11 cellular contexts compared by ENCODE assay signal in the genomic region with DNA sequence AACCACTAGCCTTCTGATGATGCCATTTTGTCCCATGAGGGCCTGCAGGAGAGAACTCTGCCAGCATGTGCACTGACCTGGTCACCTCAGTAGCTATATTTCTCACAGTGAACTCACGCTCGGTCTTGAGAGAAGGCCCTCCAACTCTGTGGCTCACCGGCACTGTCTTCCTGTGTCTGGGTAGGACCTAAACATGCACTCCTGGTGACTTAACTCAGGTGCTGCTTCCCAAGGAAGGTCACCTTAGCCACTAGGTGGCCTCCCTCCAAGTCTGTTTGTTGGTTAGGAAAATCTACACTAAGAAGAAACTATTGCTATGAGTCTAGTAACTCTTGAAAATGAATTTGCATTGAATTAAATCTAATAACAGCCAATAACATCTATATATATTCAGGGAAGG. TPM values are rescaled to one million over a fixed set of nuclear protein-coding genes. Genes with fewer than 3 reads are reported as not detected.
DNase-seq lines count a peak whose midpoint lies in the region; ATAC-seq, FAIRE-seq and TF ChIP-seq lines count a peak whose summit lies in the region.
"Had no signal": no experiment of that assay in that cellular context is flagged by ENCODE, and none has a peak within 500 bp of the region (broad histone marks: within the 10 kb centered on the region; RNA-seq: fewer than 3 reads in every experiment).

No MANE protein-coding gene starts in this region.

- H3K36me3 ChIP-seq in pancreas, result no peaks in the 10 kb centered on the region
- H3K36me3 ChIP-seq: SJSA1 had no signal

- no peaks in the 10 kb centered on the region for H3K4me1 ChIP-seq in pancreas

- H3K4me3 ChIP-seq in Jurkat, Clone E6-1 (ENCODE audit: low read length), result no peak overlapping the region
- H3K4me3 ChIP-seq in choroid plexus epithelial cell (ENCODE audit: low read depth, low read length) (no peak overlapping the region), pancreas (no peak overlapping the region)
- H3K4me3 ChIP-seq: SJSA1 had no signal

- no peaks in the 10 kb centered on the region for H3K9me3 ChIP-seq in pancreas
- H3K9me3 ChIP-seq: SJSA1 had no signal

- no peak overlapping the region for H3K27ac ChIP-seq in pancreas
- H3K27ac ChIP-seq: SJSA1 had no signal

- H3K27me3 ChIP-seq in pancreas, result no peaks in the 10 kb centered on the region
- H3K27me3 ChIP-seq: SJSA1 had no signal

- FAIRE-seq in pancreas (lab: Jason Lieb, UNC) (no peak), D721Med (lab: Jason Lieb, UNC) (no peak)

- WGBS in pancreas, 2 donors, result 49 to 57% methylated on average over 3 of the region's 3 CpGs

- DNase-seq in GM10266 (ENCODE audit: extremely low spot score) (no peak), choroid plexus epithelial cell (ENCODE audit: low read depth) (no peak), pancreas (peak in 1 of 6 donors; percentile 29), medulla oblongata (ENCODE audit: extremely low spot score) (no peak), D721Med (ENCODE audit: insufficient read length, low spot score) (no peak)
- peak; percentile 33 for DNase-seq in Jurkat, Clone E6-1 (ENCODE audit: low read depth, low spot score)
- DNase-seq: NCI-H1048, right cardiac atrium had no signal

- peak; percentile 59 for TF ChIP-seq CTCF in GM10266 (IDR thresholded peaks at IDR 0.05; ENCODE audit: control insufficient read depth, insufficient read depth, low read depth, missing control alignments)
- peak; percentile 45 for TF ChIP-seq CTCF in choroid plexus epithelial cell (conservative IDR thresholded peaks at IDR 0.05; ENCODE audit: low read depth, low read length)
- TF ChIP-seq CTCF in pancreas (IDR thresholded peaks at IDR 0.05), result peak in 3 of 4 donors; percentile 19 to 25 (median 20)
- no peak for TF ChIP-seq CTCF in D721Med (IDR thresholded peaks at IDR 0.05; ENCODE audit: insufficient read depth, missing control alignments)

- intact Hi-C loops in pancreas (cut with DNase I), result loop anchor here in 1 of 3 donors (10.0 kb wide), 2 partner anchors 47 to 377 kb away; partner anchors contain the start of gene TLR1

- peak in 3 of 4 donors; percentile 36 to 47 (median 40) for ATAC-seq in pancreas
- ATAC-seq in GM21723 (IDR thresholded peaks at IDR 0.05; ENCODE audit: unreplicated experiment), result no peak
- ATAC-seq: right cardiac atrium; stimulated activated effector memory CD8-positive, alpha-beta T cell treated with anti-CD3 and anti-CD28 coated beads, Interleukin-12 subunit alpha, Interleukin-12 subunit beta, amount 100 ng/mL, for 72 hours had no signal

RNA-seq across cellular contexts. Expression of gene TLR10, which starts 24.8 kb away (rescaled TPM):
- polyA plus RNA-seq in Jurkat, Clone E6-1 (2012; ENCODE audit: insufficient read depth, insufficient read length), result not detected
- 1 to 10 TPM in 1 of 6 donors, under 1 TPM in 4, not detected in 1; 0.04 to 1.2 (median 0.20) TPM for total RNA-seq in pancreas
- polyA plus RNA-seq in pancreas, result under 1 TPM; 0.08 to 0.12 TPM
- total RNA-seq: SJSA1 had no signal
- polyA plus RNA-seq: right cardiac atrium had no signal

RNA-seq across cellular contexts. Expression of gene TLR1, which starts 46.6 kb away (rescaled TPM):
- polyA plus RNA-seq in Jurkat, Clone E6-1 (2012; ENCODE audit: insufficient read depth, insufficient read length), result not detected
- 10 to 100 TPM in 2 of 6 donors, 1 to 10 TPM in 4; 3.7 to 25.3 (median 7.4) TPM for total RNA-seq in pancreas
- polyA plus RNA-seq in pancreas, result 1 to 10 TPM; 1.3 to 1.4 TPM
